14 cellular contexts compared by ENCODE assay signal in the genomic region with DNA sequence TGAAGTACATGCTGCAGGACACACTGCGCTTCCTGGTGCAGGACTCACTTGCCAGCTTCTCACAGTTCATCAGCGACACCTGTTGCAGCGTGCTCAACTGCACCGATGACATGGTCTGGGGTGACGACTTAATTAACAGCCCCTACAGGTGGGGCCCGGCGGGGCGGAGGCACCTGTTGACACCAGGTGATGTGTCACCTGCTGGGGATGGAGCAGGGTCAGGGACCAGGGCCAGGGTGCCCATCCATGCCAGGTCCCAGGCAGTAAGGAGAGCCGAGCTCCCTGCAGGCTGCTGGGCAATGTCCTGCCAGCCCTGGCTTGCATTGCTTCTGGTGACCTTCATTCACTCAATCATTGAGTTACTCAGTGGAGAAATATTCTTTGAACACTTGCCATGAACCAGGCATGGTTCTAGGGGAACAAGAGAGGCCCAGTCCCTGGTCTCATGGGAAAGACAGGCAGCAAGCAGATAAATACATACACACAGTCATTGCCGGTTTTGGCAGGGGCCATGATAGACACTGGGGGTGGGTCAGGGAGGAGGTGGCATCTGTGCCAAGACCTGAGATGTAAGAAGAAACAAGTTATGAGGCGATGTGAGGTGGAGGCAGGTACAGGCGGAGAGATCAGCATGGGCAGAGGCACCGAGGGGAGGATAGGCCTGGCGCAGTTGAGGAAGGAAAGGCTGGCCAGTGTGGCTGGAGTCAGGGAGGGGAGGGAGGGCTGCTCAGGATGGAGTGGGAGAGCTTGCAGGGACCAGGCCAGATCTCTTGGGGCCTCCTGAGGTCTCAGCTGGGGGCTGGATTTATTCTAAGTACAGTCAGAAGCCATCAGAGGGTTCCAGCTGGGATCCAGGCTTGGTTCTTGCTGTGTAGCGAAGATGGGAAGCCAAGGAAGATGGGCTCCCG. TPM values are rescaled to one million over a fixed set of nuclear protein-coding genes. Genes with fewer than 3 reads are reported as not detected.
A peak's percentile ranks its signal among the peaks of the same experiment; 100 is the strongest.
DNase-seq lines count a peak whose midpoint lies in the region; ATAC-seq and TF ChIP-seq lines count a peak whose summit lies in the region.
"Had no signal": no experiment of that assay in that cellular context is flagged by ENCODE, and none has a peak within 500 bp of the region (broad histone marks: within the 10 kb centered on the region; RNA-seq: fewer than 3 reads in every experiment).

No MANE protein-coding gene starts in this region.

- H3K4me3 ChIP-seq in epithelial cell of esophagus (ENCODE audit: low read length), result no peak overlapping the region
- H3K4me3 ChIP-seq: BLaER1 treated with 17β-estradiol and CSF1 and Interleukin-3, amounts not matched to agents 10 nM and 100 nM; HAP-1 had no signal

- no peak for ATAC-seq in HG03571 (IDR thresholded peaks at IDR 0.05; ENCODE audit: unreplicated experiment)
- ATAC-seq: stimulated activated naive CD8-positive, alpha-beta T cell treated with anti-CD3 and anti-CD28 coated beads, Interleukin-15, Interleukin-2, amounts not matched to agents 100 U/mL and 50 U/mL, for 24 hours had no signal

- TF ChIP-seq CTCF in epithelial cell of esophagus (IDR thresholded peaks at IDR 0.05; ENCODE audit: insufficient read depth, low read depth, low read length, missing control alignments), result no peak

- DNase-seq in AG20443 (ENCODE audit: low spot score), result peak; percentile 79
- DNase-seq in M059J (ENCODE audit: low read depth), result peak; percentile 55
- DNase-seq in epithelial cell of esophagus (ENCODE audit: low read depth), result peak; percentile 32
- peak; percentile 40 for DNase-seq in myocyte (ENCODE audit: low read depth)
- DNase-seq in stimulated activated CD4-positive, alpha-beta T cell treated with anti-CD3 and anti-CD28 coated beads, Interleukin-2, amount 100 ng/mL, for 48 hours, result no peak
- no peak for DNase-seq in hypothalamus (lab: John Stamatoyannopoulos, UW)
- no peak for DNase-seq in superior temporal gyrus (ENCODE audit: extremely low spot score)
- DNase-seq: activated CD4-positive, alpha-beta T cell treated with anti-CD3 and anti-CD28 coated beads, Interleukin-2, amount 10 ng/mL, durations not matched to agents 7 days and 5 days; erythroblast; OCI-M1; stimulated activated naive CD8-positive, alpha-beta T cell treated with anti-CD3 and anti-CD28 coated beads, Interleukin-15, Interleukin-2, amounts not matched to agents 100 U/mL and 50 U/mL, for 24 hours had no signal

RNA-seq across cellular contexts. Expression of a gene that starts 30.8 kb away (rescaled TPM):
- total RNA-seq in M059J (2014; rRNA removed; shearing (Covaris generic)), result 0.02 and 0.52 TPM in 2 replicates
- total RNA-seq in myocyte, result 1.9 and 3.8 TPM in 2 replicates
- 3.3 TPM for polyA plus RNA-seq in myocyte (2012)

RNA-seq across cellular contexts. Expression of a gene that starts 59.2 kb away (rescaled TPM):
- 1.6 and 2.8 TPM in 2 replicates for total RNA-seq in M059J (2014; rRNA removed; shearing (Covaris generic))
- total RNA-seq in myocyte, result 6.3 and 7.8 TPM in 2 replicates
- 6.0 TPM for polyA plus RNA-seq in myocyte (2012)

Comparison
In these comparisons a context has a peak if more than half of its experiments do, and no peak if none do; other contexts are left out.
1. DNase-seq: peak in AG20443 (single experiment), M059J (single experiment), epithelial cell of esophagus (single experiment) and myocyte (single experiment); none in stimulated activated CD4-positive, alpha-beta T cell treated with anti-CD3 and anti-CD28 coated beads, Interleukin-2, amount 100 ng/mL, for 48 hours (0 of 2), hypothalamus (0 of 51) and superior temporal gyrus (single experiment).